ENCODE assay signal across 3 cellular contexts in genomic region chr3:60989893-60990740, GRCh38.
TF ChIP-seq lines count a peak whose summit lies in the region.

No MANE protein-coding gene starts in this region.

TF ChIP-seq in HEK293T, 16 proteins besides CTCF, POLR2A, EP300 and RAD21 (continued from another document):
- TF ChIP-seq, protein P1, sequence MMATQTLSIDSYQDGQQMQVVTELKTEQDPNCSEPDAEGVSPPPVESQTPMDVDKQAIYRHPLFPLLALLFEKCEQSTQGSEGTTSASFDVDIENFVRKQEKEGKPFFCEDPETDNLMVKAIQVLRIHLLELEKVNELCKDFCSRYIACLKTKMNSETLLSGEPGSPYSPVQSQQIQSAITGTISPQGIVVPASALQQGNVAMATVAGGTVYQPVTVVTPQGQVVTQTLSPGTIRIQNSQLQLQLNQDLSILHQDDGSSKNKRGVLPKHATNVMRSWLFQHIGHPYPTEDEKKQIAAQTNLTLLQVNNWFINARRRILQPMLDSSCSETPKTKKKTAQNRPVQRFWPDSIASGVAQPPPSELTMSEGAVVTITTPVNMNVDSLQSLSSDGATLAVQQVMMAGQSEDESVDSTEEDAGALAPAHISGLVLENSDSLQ (IDR thresholded peaks at IDR 0.05): peak; percentile 47; the same call in 1 of the 2 replicates

TF ChIP-seq in K562, 482 proteins besides CTCF, POLR2A, EP300 and RAD21 (continued from another document and continues in another):
- TF ChIP-seq, protein P2, sequence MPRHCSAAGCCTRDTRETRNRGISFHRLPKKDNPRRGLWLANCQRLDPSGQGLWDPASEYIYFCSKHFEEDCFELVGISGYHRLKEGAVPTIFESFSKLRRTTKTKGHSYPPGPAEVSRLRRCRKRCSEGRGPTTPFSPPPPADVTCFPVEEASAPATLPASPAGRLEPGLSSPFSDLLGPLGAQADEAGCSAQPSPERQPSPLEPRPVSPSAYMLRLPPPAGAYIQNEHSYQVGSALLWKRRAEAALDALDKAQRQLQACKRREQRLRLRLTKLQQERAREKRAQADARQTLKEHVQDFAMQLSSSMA (CRISPR knock-in tag; IDR thresholded peaks at IDR 0.05): no peak
- TF ChIP-seq PBX2 (CRISPR knock-in tag; IDR thresholded peaks at IDR 0.05; ENCODE audit: low read depth) (no peak), PBX2 (tag; conservative IDR thresholded peaks at IDR 0.05; ENCODE audit: low read depth) (0 out of 2 replicates have a peak, but pooled peaks have one; percentile 10), ARID3A (IDR thresholded peaks at IDR 0.05; ENCODE audit: borderline replicate concordance, low read depth, low read length) (no peak), TAL1 (IDR thresholded peaks at IDR 0.05) (peak; percentile 27; the same call in 1 of the 2 replicates), ZFP30 (CRISPR knock-in tag; IDR thresholded peaks at IDR 0.05; ENCODE audit: borderline replicate concordance) (no peak), TCF3 (CRISPR knock-in tag; IDR thresholded peaks at IDR 0.05) (peak; percentile 10; the same call in 1 of the 2 replicates), ZNF639 (CRISPR knock-in tag; conservative IDR thresholded peaks at IDR 0.05 in 1 of 2, IDR thresholded peaks at IDR 0.05 in 1 of 2) (no peak), CBFA2T3 (IDR thresholded peaks at IDR 0.05) (peak; percentile 65), ASH1L (IDR thresholded peaks at IDR 0.05; ENCODE audit: borderline replicate concordance, low read depth, partially characterized antibody) (no peak), TEAD4 (IDR thresholded peaks at IDR 0.05; ENCODE audit: low read length) (peak; percentile 50; the same call in 1 of the 2 replicates), TEAD4 (CRISPR knock-in tag; IDR thresholded peaks at IDR 0.05; ENCODE audit: borderline replicate concordance) (no peak), SOX6 (IDR thresholded peaks at IDR 0.05) (peak; percentile 49; the same call in 1 of the 2 replicates), ZNF586 (CRISPR knock-in tag; conservative IDR thresholded peaks at IDR 0.05) (no peak), HNRNPK (IDR thresholded peaks at IDR 0.05; ENCODE audit: low read depth, low read length, poor library complexity, severe bottlenecking) (no peak), MEIS2 (IDR thresholded peaks at IDR 0.05; ENCODE audit: partially characterized antibody) (peak; percentile 68), CBFA2T2 (conservative IDR thresholded peaks at IDR 0.05) (peak; percentile 45; the same call in 1 of the 2 replicates)
- TF ChIP-seq, protein P3, sequence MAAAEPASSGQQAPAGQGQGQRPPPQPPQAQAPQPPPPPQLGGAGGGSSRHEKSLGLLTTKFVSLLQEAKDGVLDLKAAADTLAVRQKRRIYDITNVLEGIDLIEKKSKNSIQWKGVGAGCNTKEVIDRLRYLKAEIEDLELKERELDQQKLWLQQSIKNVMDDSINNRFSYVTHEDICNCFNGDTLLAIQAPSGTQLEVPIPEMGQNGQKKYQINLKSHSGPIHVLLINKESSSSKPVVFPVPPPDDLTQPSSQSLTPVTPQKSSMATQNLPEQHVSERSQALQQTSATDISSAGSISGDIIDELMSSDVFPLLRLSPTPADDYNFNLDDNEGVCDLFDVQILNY (CRISPR knock-in tag; IDR thresholded peaks at IDR 0.05): no peak
- TF ChIP-seq, protein P4, sequence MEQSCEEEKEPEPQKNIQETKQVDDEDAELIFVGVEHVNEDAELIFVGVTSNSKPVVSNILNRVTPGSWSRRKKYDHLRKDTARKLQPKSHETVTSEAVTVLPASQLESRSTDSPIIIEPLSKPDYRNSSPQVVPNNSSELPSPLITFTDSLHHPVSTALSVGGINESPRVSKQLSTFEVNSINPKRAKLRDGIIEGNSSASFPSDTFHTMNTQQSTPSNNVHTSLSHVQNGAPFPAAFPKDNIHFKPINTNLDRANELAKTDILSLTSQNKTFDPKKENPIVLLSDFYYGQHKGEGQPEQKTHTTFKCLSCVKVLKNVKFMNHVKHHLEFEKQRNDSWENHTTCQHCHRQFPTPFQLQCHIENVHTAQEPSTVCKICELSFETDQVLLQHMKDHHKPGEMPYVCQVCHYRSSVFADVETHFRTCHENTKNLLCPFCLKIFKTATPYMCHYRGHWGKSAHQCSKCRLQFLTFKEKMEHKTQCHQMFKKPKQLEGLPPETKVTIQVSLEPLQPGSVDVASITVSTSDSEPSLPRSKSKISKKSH (CRISPR knock-in tag; IDR thresholded peaks at IDR 0.05): no peak

TF ChIP-seq in GM23338, 12 proteins besides CTCF, POLR2A, EP300 and RAD21 (continued from another document):
- TF ChIP-seq, protein P5, sequence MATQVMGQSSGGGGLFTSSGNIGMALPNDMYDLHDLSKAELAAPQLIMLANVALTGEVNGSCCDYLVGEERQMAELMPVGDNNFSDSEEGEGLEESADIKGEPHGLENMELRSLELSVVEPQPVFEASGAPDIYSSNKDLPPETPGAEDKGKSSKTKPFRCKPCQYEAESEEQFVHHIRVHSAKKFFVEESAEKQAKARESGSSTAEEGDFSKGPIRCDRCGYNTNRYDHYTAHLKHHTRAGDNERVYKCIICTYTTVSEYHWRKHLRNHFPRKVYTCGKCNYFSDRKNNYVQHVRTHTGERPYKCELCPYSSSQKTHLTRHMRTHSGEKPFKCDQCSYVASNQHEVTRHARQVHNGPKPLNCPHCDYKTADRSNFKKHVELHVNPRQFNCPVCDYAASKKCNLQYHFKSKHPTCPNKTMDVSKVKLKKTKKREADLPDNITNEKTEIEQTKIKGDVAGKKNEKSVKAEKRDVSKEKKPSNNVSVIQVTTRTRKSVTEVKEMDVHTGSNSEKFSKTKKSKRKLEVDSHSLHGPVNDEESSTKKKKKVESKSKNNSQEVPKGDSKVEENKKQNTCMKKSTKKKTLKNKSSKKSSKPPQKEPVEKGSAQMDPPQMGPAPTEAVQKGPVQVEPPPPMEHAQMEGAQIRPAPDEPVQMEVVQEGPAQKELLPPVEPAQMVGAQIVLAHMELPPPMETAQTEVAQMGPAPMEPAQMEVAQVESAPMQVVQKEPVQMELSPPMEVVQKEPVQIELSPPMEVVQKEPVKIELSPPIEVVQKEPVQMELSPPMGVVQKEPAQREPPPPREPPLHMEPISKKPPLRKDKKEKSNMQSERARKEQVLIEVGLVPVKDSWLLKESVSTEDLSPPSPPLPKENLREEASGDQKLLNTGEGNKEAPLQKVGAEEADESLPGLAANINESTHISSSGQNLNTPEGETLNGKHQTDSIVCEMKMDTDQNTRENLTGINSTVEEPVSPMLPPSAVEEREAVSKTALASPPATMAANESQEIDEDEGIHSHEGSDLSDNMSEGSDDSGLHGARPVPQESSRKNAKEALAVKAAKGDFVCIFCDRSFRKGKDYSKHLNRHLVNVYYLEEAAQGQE (IDR thresholded peaks at IDR 0.05; ENCODE audit: unreplicated experiment): no peak
- TF ChIP-seq EZH2 (IDR thresholded peaks at IDR 0.05; ENCODE audit: low read depth, unreplicated experiment): no peak
- TF ChIP-seq JUNB (IDR thresholded peaks at IDR 0.05; ENCODE audit: unreplicated experiment): no peak
- no peak for TF ChIP-seq ZNF462 (CRISPR knock-in tag; IDR thresholded peaks at IDR 0.05)
- no peak for TF ChIP-seq NANOG (IDR thresholded peaks at IDR 0.05; ENCODE audit: borderline replicate concordance)
- TF ChIP-seq CREB1 (CRISPR knock-in tag; IDR thresholded peaks at IDR 0.05; ENCODE audit: low read depth): no peak
- TF ChIP-seq ZNF331 (CRISPR knock-in tag; IDR thresholded peaks at IDR 0.05; ENCODE audit: low read depth): no peak
- no peak for TF ChIP-seq ZNF114 (CRISPR knock-in tag; IDR thresholded peaks at IDR 0.05)
